27 cellular contexts compared by ENCODE assay signal in genomic region chr13:75421987-75422386, GRCh38.
"Had no signal": no experiment of that assay in that cellular context is flagged by ENCODE, and none has a peak within 500 bp of the region (broad histone marks: within the 10 kb centered on the region; RNA-seq: fewer than 3 reads in every experiment).

No MANE protein-coding gene starts in this region.

- H3K27ac ChIP-seq: colonic mucosa, pancreas, prostate gland, spleen had no signal

- H3K36me3 ChIP-seq: colonic mucosa, lower lobe of right lung, pancreas, prostate gland, spleen, tibial nerve had no signal

- FAIRE-seq: bronchial epithelial cell, keratinocyte had no signal

- H3K27me3 ChIP-seq: colonic mucosa, dorsolateral prefrontal cortex, pancreas, tibial nerve had no signal

- H3K9me3 ChIP-seq: colonic mucosa, lower lobe of right lung, pancreas, prostate gland, spleen, tibial nerve had no signal

- DNase-seq: activated CD4-positive, alpha-beta T cell treated with anti-CD3 and anti-CD28 coated beads for 1 hour; activated CD4-positive, alpha-beta T cell treated with anti-CD3 and anti-CD28 coated beads, Interleukin-2, amount 10 ng/mL, durations not matched to agents 7 days and 5 days; activated CD8-positive, alpha-beta T cell treated with anti-CD3 and anti-CD28 coated beads for 36 hours; activated gamma-delta T cell treated with Interleukin-2 at 50 U/mL for 16 hours; activated naive CD4-positive, alpha-beta T cell treated with anti-CD3 and anti-CD28 coated beads, Interleukin-2, amount 50 U/mL, for 16 hours; activated naive CD8-positive, alpha-beta T cell treated with anti-CD3 and anti-CD28 coated beads, Interleukin-2, amount 50 U/mL, for 24 hours; activated T-cell treated with anti-CD3 and anti-CD28 coated beads, Interleukin-2, amount 50 U/mL, for 4 hours; colonic mucosa; dorsolateral prefrontal cortex; effector memory CD8-positive, alpha-beta T cell; erythroblast; left cardiac atrium; lower lobe of right lung; mesenchymal stem cell; naive thymus-derived CD8-positive, alpha-beta T cell; nucleus accumbens; pancreas; spleen; stimulated activated naive CD4-positive, alpha-beta T cell; T-helper 17 cell; T1000 had no signal

- ATAC-seq: activated CD8-positive, alpha-beta T cell treated with anti-CD3 and anti-CD28 coated beads for 36 hours; activated naive CD8-positive, alpha-beta T cell treated with anti-CD3 and anti-CD28 coated beads, Interleukin-2, amount 50 U/mL, for 24 hours; activated T-cell treated with anti-CD3 and anti-CD28 coated beads, Interleukin-2, amount 50 U/mL, for 4 hours; activated T-helper 17 cell treated with anti-CD3 and anti-CD28 coated beads, Interleukin-2, amount 50 U/mL, for 72 hours; effector memory CD8-positive, alpha-beta T cell; left cardiac atrium; naive thymus-derived CD8-positive, alpha-beta T cell; pancreas; T-helper 17 cell; WTC11 had no signal

- H3K4me1 ChIP-seq: colonic mucosa had no signal

- H3K4me3 ChIP-seq: colonic mucosa, dorsolateral prefrontal cortex, lower lobe of right lung, pancreas, prostate gland, spleen, tibial nerve had no signal
